Comparison of ENCODE assay signal across 1 cellular context in genomic region chr5:52605317-52605991, GRCh38.
TF ChIP-seq lines count a peak whose summit lies in the region.

No MANE protein-coding gene starts in this region.

TF ChIP-seq in GM23338, 12 proteins besides CTCF, POLR2A, EP300 and RAD21 (continued from another document):
- TF ChIP-seq ZNF462 (CRISPR knock-in tag; IDR thresholded peaks at IDR 0.05) (no peak), ETS1 (IDR thresholded peaks at IDR 0.05) (no peak), ZNF114 (CRISPR knock-in tag; IDR thresholded peaks at IDR 0.05) (no peak), JUNB (IDR thresholded peaks at IDR 0.05; ENCODE audit: unreplicated experiment) (no peak), EZH2phosphoT487 (IDR thresholded peaks at IDR 0.05; ENCODE audit: unreplicated experiment) (no peak)
